In genomic region chr7:131544449-131545425, GRCh38 we compare ENCODE assay signal across 9 cellular contexts. TPM values are rescaled to one million over a fixed set of nuclear protein-coding genes. Genes with fewer than 3 reads are reported as not detected.
DNase-seq lines count a peak whose midpoint lies in the region; ATAC-seq, FAIRE-seq and TF ChIP-seq lines count a peak whose summit lies in the region.
"Had no signal": no experiment of that assay in that cellular context is flagged by ENCODE, and none has a peak within 500 bp of the region (broad histone marks: within the 10 kb centered on the region; RNA-seq: fewer than 3 reads in every experiment).

No MANE protein-coding gene starts in this region.

- H2AFZ ChIP-seq in H1 (ENCODE audit: low read length): no peak overlapping the region

- no peak overlapping the region for H3K4me3 Mint-ChIP-seq in progenitor cell of endocrine pancreas (ENCODE audit: low read depth)

- H2BK5ac ChIP-seq in H1 (ENCODE audit: low read depth, low read length): 0 out of 2 replicates have a peak overlapping the region, but pooled peaks have one; percentile 57

- H2BK120ac ChIP-seq in H1 (replicated peaks; ENCODE audit: low read depth, low read length): no peak overlapping the region

- TF ChIP-seq CTCF in H1 (IDR thresholded peaks at IDR 0.05; ENCODE audit: control extremely low read depth in 1 of 3, insufficient read depth in 1 of 3, low read depth in 1 of 3, low read length in 3 of 3): peak in 1 of 3 experiments; percentile 4; a peak in 1 of 4 replicates
- TF ChIP-seq CTCF in progenitor cell of endocrine pancreas (IDR thresholded peaks at IDR 0.05; ENCODE audit: unreplicated experiment): peak; percentile 22
- no peak for TF ChIP-seq CTCF in suprapubic skin (IDR thresholded peaks at IDR 0.05)

- ATAC-seq in GM18498 (IDR thresholded peaks at IDR 0.05; ENCODE audit: unreplicated experiment): no peak
- no peak for ATAC-seq in HG03045 (IDR thresholded peaks at IDR 0.05; ENCODE audit: unreplicated experiment)

- no peak overlapping the region for H3K4ac ChIP-seq in H1 (replicated peaks; ENCODE audit: insufficient read length, low read depth, low read length)

- H3K27me3 Mint-ChIP-seq in progenitor cell of endocrine pancreas: no peaks in the 10 kb centered on the region

- peaks cover 45 to 88% (median 60%) of the 10 kb centered on the region in 4 experiments for H3K4me1 ChIP-seq in H1 (replicated peaks in 1 of 4; ENCODE audit: control insufficient read depth in 3 of 4, insufficient read depth in 4 of 4, low read length in 3 of 4)
- peaks cover 7% of the 10 kb centered on the region for H3K4me1 ChIP-seq in suprapubic skin

- no peak overlapping the region; the same call in 1 of the 2 replicates for H2BK12ac ChIP-seq in H1 (ENCODE audit: low read depth, low read length)

- peak overlapping the region in 1 of 2 experiments; percentile 99; a peak in 2 of 4 replicates for H3K4me2 ChIP-seq in H1 (ENCODE audit: insufficient read depth in 1 of 2, low read depth in 2 of 2, low read length in 2 of 2)

- H3K79me1 ChIP-seq in H1 (ENCODE audit: low read depth, low read length): peaks cover 8% of the 10 kb centered on the region; the same call in 1 of the 2 replicates

- H4K5ac ChIP-seq in H1 (ENCODE audit: insufficient read length, low read depth, low read length): no peak overlapping the region

- H3K23me2 ChIP-seq in H1 (ENCODE audit: low read depth, low read length): no peaks in the 10 kb centered on the region

- peaks cover 68 to 74% of the 10 kb centered on the region in 2 experiments for H4K20me1 ChIP-seq in H1 (replicated peaks in 1 of 2; ENCODE audit: control insufficient read depth in 1 of 2, insufficient read depth in 2 of 2, low read length in 2 of 2)

- WGBS in H1 (ENCODE audit: extremely low coverage in 1 of 2, insufficient coverage in 1 of 2, insufficient read length in 1 of 2, insufficient replicate concordance in 2 of 2, low coverage in 1 of 2, low lambda C conversion rate in 2 of 2, missing lambda C conversion rate in 1 of 2), 2 experiments: 84% methylated on average over 15 of the region's 18 CpGs; no CpG with 5 or more reads in 1 of the 2 experiments
- WGBS in suprapubic skin: 67% methylated on average over 8 of the region's 18 CpGs

- no peaks in the 10 kb centered on the region for H3K27me3 ChIP-seq in H1 (replicated peaks in 1 of 4; ENCODE audit: control insufficient read depth in 3 of 4, extremely low read depth in 1 of 4, insufficient read depth in 3 of 4, low read length in 3 of 4)
- no peaks in the 10 kb centered on the region for H3K27me3 ChIP-seq in suprapubic skin

- POLR2A ChIA-PET in H1 (lab: Charles Lee; ENCODE audit: partially characterized antibody): interaction anchor here (1.2 to 17.7 kb wide), 13 partner anchors 9 to 123 kb away, joined by 3 to 108 read pairs (median 5); partner anchors contain the start of gene PODXL

- H3K4me1 Mint-ChIP-seq in progenitor cell of endocrine pancreas (ENCODE audit: low read depth): peaks cover 17% of the 10 kb centered on the region

- CTCF ChIA-PET in H1 (lab: Charles Lee; ENCODE audit: partially characterized antibody): interaction anchor here (1.1 to 15.1 kb wide), 19 partner anchors 8 to 144 kb away, joined by 3 to 164 read pairs (median 26); no protein-coding TSS in a partner anchor

- H2BK15ac ChIP-seq in H1 (ENCODE audit: low read length): 0 out of 2 replicates have a peak overlapping the region, but pooled peaks have one; percentile 10

- H3K9me3 Mint-ChIP-seq in progenitor cell of endocrine pancreas (ENCODE audit: low read depth): peaks cover 3% of the 10 kb centered on the region

- no peak for FAIRE-seq in H1 (lab: Jason Lieb, UNC)
- FAIRE-seq: A204.1 had no signal

- H3K9ac ChIP-seq in H1 (replicated peaks in 1 of 4; ENCODE audit: extremely low read depth in 1 of 4, low read depth in 3 of 4, low read length in 3 of 4): no peak overlapping the region

- H2BK20ac ChIP-seq in H1 (ENCODE audit: low read length): peak overlapping the region; percentile 13; the same call in 1 of the 2 replicates

- H3K4me3 ChIP-seq in H1 (ENCODE audit: extremely low read depth in 1 of 4, insufficient read depth in 2 of 4, low read depth in 3 of 4, low read length in 4 of 4) (peak overlapping the region in 1 of 4 experiments; percentile 2; a peak in 1 of 8 replicates), suprapubic skin (no peak overlapping the region)

- no peak overlapping the region for H3K18ac ChIP-seq in H1 (ENCODE audit: extremely low read depth, low read length)

- H3K27ac Mint-ChIP-seq in progenitor cell of endocrine pancreas: peak overlapping the region; percentile 29

- no peak overlapping the region for H3K56ac ChIP-seq in H1 (replicated peaks; ENCODE audit: insufficient read length, low read depth, low read length)

- H2AK5ac ChIP-seq in H1 (ENCODE audit: low read depth, low read length): no peak overlapping the region

- TF ChIP-seq EP300 in H1 (IDR thresholded peaks at IDR 0.05; ENCODE audit: borderline replicate concordance in 1 of 2, low read depth in 2 of 2, low read length in 2 of 2): no peak
- no peak for TF ChIP-seq EP300 in suprapubic skin (IDR thresholded peaks at IDR 0.05)

- TF ChIP-seq POLR2A in H1 (IDR thresholded peaks at IDR 0.05; ENCODE audit: control extremely low read depth in 1 of 2, low read depth in 2 of 2, low read length in 2 of 2): peak in 1 of 2 experiments; percentile 50; a peak in 1 of 3 replicates
- no peak for TF ChIP-seq POLR2A in suprapubic skin (IDR thresholded peaks at IDR 0.05)

- DNase-seq in DMS53 (lab: John Stamatoyannopoulos, UW): peak; percentile 64
- DNase-seq in DMS53 treated with DMSO at 0.1 percent for 48 hours (lab: John Stamatoyannopoulos, UW; ENCODE audit: unreplicated experiment): no peak
- DNase-seq in NCI-H2081 (lab: John Stamatoyannopoulos, UW): peak; percentile 41 to 71
- DNase-seq in H1 (ENCODE audit: low read depth in 1 of 2, low spot score in 2 of 2): no peak
- no peak for DNase-seq in progenitor cell of endocrine pancreas (ENCODE audit: low spot score, unreplicated experiment)
- no peak for DNase-seq in suprapubic skin (ENCODE audit: low spot score in 2 of 2)

- H3K36me3 ChIP-seq in H1 (ENCODE audit: control insufficient read depth in 2 of 4, insufficient read depth in 4 of 4, low read length in 3 of 4) (peaks cover 7 to 87% (median 13%) of the 10 kb centered on the region in 4 experiments; a peak in 5 of 8 replicates), suprapubic skin (no peaks in the 10 kb centered on the region)

- peak overlapping the region; percentile 26; the same call in 1 of the 2 replicates for H3K27ac ChIP-seq in H1 (ENCODE audit: low read depth, low read length)
- H3K27ac ChIP-seq in suprapubic skin: no peak overlapping the region

- H4K8ac ChIP-seq in H1 (ENCODE audit: extremely low read depth, insufficient read depth, low read length): no peak overlapping the region

- H3K9me3 ChIP-seq in H1 (ENCODE audit: insufficient read depth in 2 of 2, low read depth in 1 of 2, low read length in 1 of 2) (no peaks in the 10 kb centered on the region), suprapubic skin (no peaks in the 10 kb centered on the region)

- TF ChIP-seq RAD21 in H1 (IDR thresholded peaks at IDR 0.05 in 1 of 2, conservative IDR thresholded peaks at IDR 0.05 in 1 of 2; ENCODE audit: low read depth in 2 of 2, low read length in 2 of 2): peak in 1 of 2 experiments; percentile 22; a peak in 1 of 4 replicates

- H3K23ac ChIP-seq in H1 (ENCODE audit: insufficient read length): no peak overlapping the region

- H4K91ac ChIP-seq in H1 (replicated peaks; ENCODE audit: insufficient read length, low read length): no peak overlapping the region

- H3K14ac ChIP-seq in H1 (ENCODE audit: insufficient read length): no peak overlapping the region

- H3K36me3 Mint-ChIP-seq in progenitor cell of endocrine pancreas (ENCODE audit: insufficient read depth): no peaks in the 10 kb centered on the region

- peaks cover 88 to 100% of the 10 kb centered on the region in 2 experiments for H3K79me2 ChIP-seq in H1 (ENCODE audit: control insufficient read depth in 1 of 2, insufficient read depth in 2 of 2, low read length in 2 of 2)

TF ChIP-seq in H1, 55 proteins besides CTCF, POLR2A, EP300 and RAD21:
- 0 out of 2 replicates have a peak, but pooled peaks have one; percentile 10 for TF ChIP-seq MAX (IDR thresholded peaks at IDR 0.05)
- no peak for TF ChIP-seq NRF1 (IDR thresholded peaks at IDR 0.05; ENCODE audit: low read depth, low read length)
- no peak for TF ChIP-seq SP2 (IDR thresholded peaks at IDR 0.05; ENCODE audit: low read length)
- no peak for TF ChIP-seq KDM4A (IDR thresholded peaks at IDR 0.05; ENCODE audit: low read depth, low read length, severe bottlenecking)
- TF ChIP-seq SIN3A (conservative IDR thresholded peaks at IDR 0.05 in 1 of 2, IDR thresholded peaks at IDR 0.05 in 1 of 2; ENCODE audit: low read depth in 1 of 2, low read length in 2 of 2): no peak
- peak; percentile 43; the same call in 1 of the 2 replicates for TF ChIP-seq POLR2AphosphoS5 (IDR thresholded peaks at IDR 0.05; ENCODE audit: low read depth, low read length)
- no peak for TF ChIP-seq MAFK (IDR thresholded peaks at IDR 0.05; ENCODE audit: low read depth, low read length)
- TF ChIP-seq BACH1 (IDR thresholded peaks at IDR 0.05; ENCODE audit: low read length): no peak
- TF ChIP-seq CTBP2 (IDR thresholded peaks at IDR 0.05; ENCODE audit: borderline replicate concordance, insufficient read depth, insufficient read length, low read length): no peak

RNA-seq across cellular contexts. Expression of gene PODXL, which starts 11.7 kb away (rescaled TPM):
- total RNA-seq in H1 (2021; fragmentation: NEBNext Ultra II Directional; extraction: Animal tissue kit (Norgen Biotek cat#: 25700)): 925 and 945 TPM in 2 replicates
- polyA plus RNA-seq in H1 (2011; rRNA removed): 638 and 872 TPM in 2 replicates
- polyA plus RNA-seq in H1 (2011; cell fraction: cytosol; rRNA removed): 613 TPM
- 1,168 TPM for polyA plus RNA-seq in H1 (2011; cell fraction: nucleus; rRNA removed)
- 630 to 776 TPM (median 695 TPM) in 4 replicates for polyA plus RNA-seq in H1 (2012, experiment 1 of 2)
- polyA plus RNA-seq in H1 (2012, experiment 2 of 2): 245 TPM
- polyA plus RNA-seq in H1 (2013, experiment 1 of 2): 1,216 TPM
- polyA plus RNA-seq in H1 (2013, experiment 2 of 2): 1,270 TPM
- polyA minus RNA-seq in H1 (2011; rRNA and poly(A)+ RNA removed): 937 and 993 TPM in 2 replicates
- polyA minus RNA-seq in H1 (2011; cell fraction: cytosol; rRNA and poly(A)+ RNA removed): 707 TPM
- 436 TPM for polyA minus RNA-seq in H1 (2011; cell fraction: nucleus; rRNA and poly(A)+ RNA removed)
- total RNA-seq in progenitor cell of endocrine pancreas (21.2 and 27.0 TPM in 2 replicates), suprapubic skin (10 to 100 TPM; 10.2 to 27.9 (median 17.8) TPM)

Comparison
In these comparisons a context has a peak if more than half of its experiments do, and no peak if none do; other contexts are left out.
1. DNase-seq: peak in DMS53 (single experiment) and NCI-H2081 (2 of 2); none in DMS53 treated with DMSO at 0.1 percent for 48 hours (single experiment), H1 (0 of 2), progenitor cell of endocrine pancreas (single experiment) and suprapubic skin (0 of 2).
2. RNA of gene PODXL, which starts 11.7 kb away (total RNA-seq): 925 to 945 TPM in H1; 21.2 to 27.0 TPM in progenitor cell of endocrine pancreas and 10.2 to 27.9 TPM in suprapubic skin; every median in the first group is over 10 times any median in the second.